In genomic region chr3:170815930-170816329, GRCh38 we compare ENCODE assay signal across 2 cellular contexts.
TF ChIP-seq lines count a peak whose summit lies in the region.

No MANE protein-coding gene starts in this region.

TF ChIP-seq in GM23338, 12 proteins besides CTCF, POLR2A, EP300 and RAD21:
- TF ChIP-seq REST (IDR thresholded peaks at IDR 0.05; ENCODE audit: unreplicated experiment) (no peak), JUNB (IDR thresholded peaks at IDR 0.05; ENCODE audit: unreplicated experiment) (no peak), ZNF462 (CRISPR knock-in tag; IDR thresholded peaks at IDR 0.05) (no peak)

TF ChIP-seq in K562, 482 proteins besides CTCF, POLR2A, EP300 and RAD21:
- TF ChIP-seq GABPB1 (CRISPR knock-in tag; IDR thresholded peaks at IDR 0.05) (no peak), C11orf30 (IDR thresholded peaks at IDR 0.05; ENCODE audit: low read depth) (peak; percentile 68), LARP7 (IDR thresholded peaks at IDR 0.05) (no peak), ATF4 (CRISPR knock-in tag; IDR thresholded peaks at IDR 0.05) (no peak), ZNF695 (CRISPR knock-in tag; IDR thresholded peaks at IDR 0.05) (no peak), KLF1 (tag; IDR thresholded peaks at IDR 0.05) (no peak), CREBBP (IDR thresholded peaks at IDR 0.05; ENCODE audit: low read depth, low read length) (no peak), MAFG (tag; conservative IDR thresholded peaks at IDR 0.05) (peak; percentile 43; the same call in 1 of the 2 replicates), PRMT5 (CRISPR knock-in tag; IDR thresholded peaks at IDR 0.05) (no peak), CCAR2 (IDR thresholded peaks at IDR 0.05; ENCODE audit: low read depth, low read length) (no peak), ZNF316 (IDR thresholded peaks at IDR 0.05) (peak; percentile 60; the same call in 1 of the 2 replicates), ZNF165 (CRISPR knock-in tag; IDR thresholded peaks at IDR 0.05; ENCODE audit: borderline replicate concordance) (no peak), NRF1 (conservative IDR thresholded peaks at IDR 0.05 in 1 of 2, IDR thresholded peaks at IDR 0.05 in 1 of 2) (0 out of 4 replicates have a peak, but pooled peaks of 1 of the 2 experiments have one; percentile 4)
